In genomic region chr7:36716802-36717201, GRCh38 we compare ENCODE assay signal across 3 cellular contexts. TPM values are rescaled to one million over a fixed set of nuclear protein-coding genes. Genes with fewer than 3 reads are reported as not detected.
"Had no signal": no experiment of that assay in that cellular context is flagged by ENCODE, and none has a peak within 500 bp of the region (broad histone marks: within the 10 kb centered on the region; RNA-seq: fewer than 3 reads in every experiment).

No MANE protein-coding gene starts in this region.

RNA-seq across cellular contexts. Expression of gene AOAH, which starts 7.5 kb away (rescaled TPM):
- total RNA-seq: cardiac muscle cell, dermis blood vessel endothelial cell, foreskin keratinocyte had no signal
- polyA plus RNA-seq: cardiac muscle cell had no signal
